ENCODE assay signal across 8 cellular contexts in the genomic region with DNA sequence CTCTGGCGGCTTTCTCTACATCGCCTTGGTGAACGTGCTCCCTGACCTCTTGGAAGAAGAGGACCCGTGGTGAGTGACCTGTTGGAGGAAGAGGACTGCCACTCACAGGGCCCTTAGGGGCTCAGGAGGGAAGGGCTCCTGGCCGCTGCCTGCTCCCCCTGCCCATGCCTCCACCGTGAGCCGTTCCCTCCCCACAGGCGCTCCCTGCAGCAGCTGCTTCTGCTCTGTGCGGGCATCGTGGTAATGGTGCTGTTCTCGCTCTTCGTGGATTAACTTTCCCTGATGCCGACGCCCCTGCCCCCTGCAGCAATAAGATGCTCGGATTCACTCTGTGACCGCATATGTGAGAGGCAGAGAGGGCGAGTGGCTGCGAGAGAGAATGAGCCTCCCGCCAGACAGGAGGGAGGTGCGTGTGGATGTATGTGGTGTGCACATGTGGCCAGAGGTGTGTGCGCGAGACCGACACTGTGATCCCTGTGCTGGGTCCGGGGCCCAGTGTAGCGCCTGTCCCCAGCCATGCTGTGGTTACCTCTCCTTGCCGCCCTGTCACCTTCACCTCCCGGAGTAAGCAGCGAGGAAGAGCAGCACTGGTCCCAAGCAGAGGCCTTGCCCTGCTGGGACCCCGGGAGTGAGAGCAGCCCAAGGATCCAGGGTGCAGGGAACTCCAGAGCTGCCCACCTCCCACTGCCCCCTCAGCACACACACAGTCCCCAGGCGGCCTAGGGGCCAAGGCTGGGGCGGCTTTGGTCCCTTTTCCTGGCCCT. TPM values are rescaled to one million over a fixed set of nuclear protein-coding genes. Genes with fewer than 3 reads are reported as not detected.
DNase-seq lines count a peak whose midpoint lies in the region; ATAC-seq and TF ChIP-seq lines count a peak whose summit lies in the region.
"Had no signal": no experiment of that assay in that cellular context is flagged by ENCODE, and none has a peak within 500 bp of the region (broad histone marks: within the 10 kb centered on the region; RNA-seq: fewer than 3 reads in every experiment).

No MANE protein-coding gene starts in this region.

- intact Hi-C loops in heart left ventricle (cut with DNase I) = no loop called here
- intact Hi-C loops in stomach (cut with DNase I; ENCODE audit: low total_unique reads) = no loop called here

- H3K27ac ChIP-seq in Peyer's patch (peak overlapping the region; percentile 56 to 84 (median 69)), heart left ventricle (peak overlapping the region; percentile 38 to 92 (median 84)), stomach (peak overlapping the region; percentile 57 to 90 (median 87))

- TF ChIP-seq CTCF in Peyer's patch (IDR thresholded peaks at IDR 0.05) = no peak
- TF ChIP-seq CTCF in heart left ventricle (IDR thresholded peaks at IDR 0.05) = no peak
- TF ChIP-seq CTCF in stomach (IDR thresholded peaks at IDR 0.05) = no peak

- no peaks in the 10 kb centered on the region for H3K9me3 ChIP-seq in Peyer's patch
- H3K9me3 ChIP-seq in heart left ventricle = no peaks in the 10 kb centered on the region
- H3K9me3 ChIP-seq in stomach = no peaks in the 10 kb centered on the region
- H3K9me3 ChIP-seq: mucosa of descending colon had no signal

- H3K4me3 ChIP-seq in Peyer's patch (no peak overlapping the region), heart left ventricle (peak overlapping the region in 1 of 12 donors; percentile 21), stomach (no peak overlapping the region)
- H3K4me3 ChIP-seq: mucosa of descending colon had no signal

- CTCF ChIA-PET in HEK293T (lab: Yijun Ruan, JAX) = interaction anchor here (1.0 kb wide), 1 partner anchor 61 kb away, joined by 4 read pairs; no protein-coding TSS in a partner anchor

- 83 to 86% (median 85%) methylated on average over 28 to 31 of the region's 31 CpGs for WGBS in heart left ventricle, 4 donors
- WGBS in stomach, 5 donors = 78 to 85% (median 83%) methylated on average over 24 to 31 of the region's 31 CpGs

- ATAC-seq in heart left ventricle (peak in 3 of 4 donors; percentile 1 to 10 (median 5)), HG03565 (IDR thresholded peaks at IDR 0.05; ENCODE audit: unreplicated experiment) (no peak)

- H3K27me3 ChIP-seq in Peyer's patch = no peaks in the 10 kb centered on the region
- no peaks in the 10 kb centered on the region for H3K27me3 ChIP-seq in heart left ventricle
- no peaks in the 10 kb centered on the region for H3K27me3 ChIP-seq in stomach

- TF ChIP-seq POLR2A in Peyer's patch (IDR thresholded peaks at IDR 0.05) = no peak
- TF ChIP-seq POLR2A in heart left ventricle (IDR thresholded peaks at IDR 0.05) = no peak
- no peak for TF ChIP-seq POLR2A in stomach (IDR thresholded peaks at IDR 0.05)

- DNase-seq in Peyer's patch (no peak), heart left ventricle (peak in 1 of 5 donors; percentile 53), stomach (no peak), H4 (ENCODE audit: low spot score) (no peak), HEK293T (ENCODE audit: extremely low spot score) (no peak)
- DNase-seq: KG1 had no signal

- H3K36me3 ChIP-seq in Peyer's patch = peaks cover 0 to 58% (median 0%) of the 10 kb centered on the region in 3 donors
- peaks cover 0 to 87% (median 76%) of the 10 kb centered on the region in 9 donors for H3K36me3 ChIP-seq in heart left ventricle
- peaks cover 48 to 91% (median 87%) of the 10 kb centered on the region in 4 donors for H3K36me3 ChIP-seq in stomach

- peaks cover 0 to 17% (median 0%) of the 10 kb centered on the region in 4 donors for H3K4me1 ChIP-seq in Peyer's patch
- H3K4me1 ChIP-seq in heart left ventricle = peaks cover 7 to 52% (median 27%) of the 10 kb centered on the region in 12 donors
- peaks cover 22 to 68% (median 44%) of the 10 kb centered on the region in 4 donors for H3K4me1 ChIP-seq in stomach

- POLR2A ChIA-PET in HEK293T (lab: Yijun Ruan, JAX) = interaction anchor here (0.6 to 10.0 kb wide), 3 partner anchors 8 to 16 kb away, joined by 3 to 72 read pairs (median 3); a partner anchor contains a TSS

- no peak for TF ChIP-seq EP300 in stomach (IDR thresholded peaks at IDR 0.05)

TF ChIP-seq in HEK293T, 16 proteins besides CTCF, POLR2A, EP300 and RAD21:
- TF ChIP-seq ZNF384 (IDR thresholded peaks at IDR 0.05) (no peak), SP1 (IDR thresholded peaks at IDR 0.05) (no peak), TARDBP (IDR thresholded peaks at IDR 0.05) (no peak), L3MBTL2 (conservative IDR thresholded peaks at IDR 0.05) (no peak), SUZ12 (IDR thresholded peaks at IDR 0.05) (no peak), FOXA1 (IDR thresholded peaks at IDR 0.05) (no peak), BHLHE40 (IDR thresholded peaks at IDR 0.05; ENCODE audit: borderline replicate concordance) (no peak), NFRKB (IDR thresholded peaks at IDR 0.05) (no peak), ARNT (IDR thresholded peaks at IDR 0.05) (no peak), FOXK2 (IDR thresholded peaks at IDR 0.05) (no peak), LEF1 (IDR thresholded peaks at IDR 0.05; ENCODE audit: borderline replicate concordance) (no peak), ELF4 (IDR thresholded peaks at IDR 0.05) (no peak), CTBP1 (IDR thresholded peaks at IDR 0.05; ENCODE audit: borderline replicate concordance) (no peak), HDGF (IDR thresholded peaks at IDR 0.05; ENCODE audit: borderline replicate concordance) (no peak), FOXM1 (IDR thresholded peaks at IDR 0.05; ENCODE audit: borderline replicate concordance) (no peak)
- TF ChIP-seq, protein P1, sequence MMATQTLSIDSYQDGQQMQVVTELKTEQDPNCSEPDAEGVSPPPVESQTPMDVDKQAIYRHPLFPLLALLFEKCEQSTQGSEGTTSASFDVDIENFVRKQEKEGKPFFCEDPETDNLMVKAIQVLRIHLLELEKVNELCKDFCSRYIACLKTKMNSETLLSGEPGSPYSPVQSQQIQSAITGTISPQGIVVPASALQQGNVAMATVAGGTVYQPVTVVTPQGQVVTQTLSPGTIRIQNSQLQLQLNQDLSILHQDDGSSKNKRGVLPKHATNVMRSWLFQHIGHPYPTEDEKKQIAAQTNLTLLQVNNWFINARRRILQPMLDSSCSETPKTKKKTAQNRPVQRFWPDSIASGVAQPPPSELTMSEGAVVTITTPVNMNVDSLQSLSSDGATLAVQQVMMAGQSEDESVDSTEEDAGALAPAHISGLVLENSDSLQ (IDR thresholded peaks at IDR 0.05) = no peak

RNA-seq across cellular contexts. Expression of a gene that starts 6.9 kb away (rescaled TPM):
- total RNA-seq in Peyer's patch (10 to 100 TPM; 19.8 to 56.6 (median 39.6) TPM), heart left ventricle (10 to 100 TPM; 33.5 to 82.8 (median 45.3) TPM), stomach (100 to 1,000 TPM in 1 of 5 donors, 10 to 100 TPM in 3, 1 to 10 TPM in 1; 7.0 to 158 (median 24.8) TPM)
- polyA plus RNA-seq in heart left ventricle (10 to 100 TPM; 56.5 to 97.3 TPM), stomach (10 to 100 TPM; 21.7 to 33.6 (median 27.1) TPM)
- 8.5 and 9.1 TPM in 2 replicates for total RNA-seq in H4 (2014; rRNA removed; shearing (Covaris generic))

RNA-seq across cellular contexts. Expression of a gene that starts 11.0 kb away (rescaled TPM):
- 100 to 1,000 TPM in 1 of 4 donors, 10 to 100 TPM in 3; 47.6 to 121 (median 70.9) TPM for total RNA-seq in Peyer's patch
- total RNA-seq in heart left ventricle = 100 to 1,000 TPM; 121 to 215 (median 151) TPM
- 100 to 1,000 TPM; 195 to 258 TPM for polyA plus RNA-seq in heart left ventricle
- 100 to 1,000 TPM in 2 of 5 donors, 10 to 100 TPM in 2, 1 to 10 TPM in 1; 8.1 to 147 (median 65.9) TPM for total RNA-seq in stomach
- 100 to 1,000 TPM; 143 to 175 (median 145) TPM for polyA plus RNA-seq in stomach
- 195 and 221 TPM in 2 replicates for total RNA-seq in H4 (2014; rRNA removed; shearing (Covaris generic))

RNA-seq across cellular contexts. Expression of a gene that starts 33.7 kb away (rescaled TPM):
- total RNA-seq in Peyer's patch (under 1 TPM in 2 of 4 donors, not detected in 2; 0.54 to 0.76 TPM), heart left ventricle (1 to 10 TPM; 1.4 to 6.5 (median 3.6) TPM), stomach (1 to 10 TPM in 2 of 5 donors, not detected in 3; 1.1 to 1.2 TPM)
- polyA plus RNA-seq in heart left ventricle (1 to 10 TPM in 1 of 2 donors, under 1 TPM in 1; 0.43 to 2.2 TPM), stomach (under 1 TPM in 1 of 3 donors, not detected in 2; 0.20 TPM)
- total RNA-seq in H4 (2014; rRNA removed; shearing (Covaris generic)) = not detected in 2 replicates

RNA-seq across cellular contexts. Expression of a gene that starts 36.9 kb away (rescaled TPM):
- 10 to 100 TPM in 1 of 4 donors, 1 to 10 TPM in 3; 2.6 to 27.2 (median 7.8) TPM for total RNA-seq in Peyer's patch
- total RNA-seq in heart left ventricle = 10 to 100 TPM in 4 of 9 donors, 1 to 10 TPM in 5; 2.8 to 78.9 (median 8.5) TPM
- 1 to 10 TPM; 4.3 to 7.7 TPM for polyA plus RNA-seq in heart left ventricle
- 1 to 10 TPM; 2.6 to 8.4 (median 7.0) TPM for total RNA-seq in stomach
- 10 to 100 TPM in 2 of 3 donors, 1 to 10 TPM in 1; 8.2 to 24.3 (median 15.3) TPM for polyA plus RNA-seq in stomach
- total RNA-seq in H4 (2014; rRNA removed; shearing (Covaris generic)) = not detected in 2 replicates
